ENCODE assay signal across 13 cellular contexts in genomic region chr6:7238526-7238899, GRCh38.
DNase-seq lines count a peak whose midpoint lies in the region; ATAC-seq and TF ChIP-seq lines count a peak whose summit lies in the region.
"Had no signal": no experiment of that assay in that cellular context is flagged by ENCODE, and none has a peak within 500 bp of the region (broad histone marks: within the 10 kb centered on the region; RNA-seq: fewer than 3 reads in every experiment).

No MANE protein-coding gene starts in this region.

- no peaks in the 10 kb centered on the region for H3K9me3 ChIP-seq in transverse colon
- H3K9me3 ChIP-seq: left lung, mucosa of descending colon, SJSA1 had no signal

- H3K4me1 ChIP-seq in transverse colon: peaks cover 19 to 52% (median 42%) of the 10 kb centered on the region in 4 donors

- no peak for TF ChIP-seq CTCF in transverse colon (IDR thresholded peaks at IDR 0.05)
- TF ChIP-seq CTCF in brain microvascular endothelial cell (IDR thresholded peaks at IDR 0.05; ENCODE audit: low read depth, low read length, missing control alignments): no peak

- WGBS in transverse colon (ENCODE audit: low coverage in 1 of 2), 2 donors: 86 to 88% methylated on average over 4 to 5 of the region's 5 CpGs

- no peak for TF ChIP-seq EP300 in transverse colon (IDR thresholded peaks at IDR 0.05; ENCODE audit: low read depth)

- peaks cover 17% of the 10 kb centered on the region for H3K4me1 Mint-ChIP-seq in activated naive CD8-positive, alpha-beta T cell (ENCODE audit: low read depth)
- peaks cover 24% of the 10 kb centered on the region for H3K4me1 Mint-ChIP-seq in activated naive CD8-positive, alpha-beta T cell treated with anti-CD3 and anti-CD28 coated beads for 36 hours
- H3K4me1 Mint-ChIP-seq in activated naive CD8-positive, alpha-beta T cell treated with anti-CD3 and anti-CD28 coated beads, Interleukin-2, amount 50 U/mL, for 24 hours: peaks cover 35% of the 10 kb centered on the region
- H3K4me1 Mint-ChIP-seq in memory B cell: peaks cover 44% of the 10 kb centered on the region

- ATAC-seq in activated naive CD8-positive, alpha-beta T cell treated with anti-CD3 and anti-CD28 coated beads, Interleukin-2, amount 50 U/mL, for 24 hours: no peak
- no peak for ATAC-seq in memory B cell (ENCODE audit: low read depth)
- no peak for ATAC-seq in GM18520 (IDR thresholded peaks at IDR 0.05; ENCODE audit: unreplicated experiment)

- no peaks in the 10 kb centered on the region for H3K27me3 Mint-ChIP-seq in activated naive CD8-positive, alpha-beta T cell
- H3K27me3 Mint-ChIP-seq in activated naive CD8-positive, alpha-beta T cell treated with anti-CD3 and anti-CD28 coated beads for 36 hours: no peaks in the 10 kb centered on the region
- no peaks in the 10 kb centered on the region for H3K27me3 Mint-ChIP-seq in activated naive CD8-positive, alpha-beta T cell treated with anti-CD3 and anti-CD28 coated beads, Interleukin-2, amount 50 U/mL, for 24 hours
- H3K27me3 Mint-ChIP-seq in memory B cell: no peaks in the 10 kb centered on the region

- H3K27ac ChIP-seq in transverse colon: peak overlapping the region; percentile 35 to 55 (median 40)
- H3K27ac ChIP-seq in brain microvascular endothelial cell: no peak overlapping the region
- H3K27ac ChIP-seq: coronary artery, SJSA1 had no signal

- H3K27ac Mint-ChIP-seq in activated naive CD8-positive, alpha-beta T cell: peak overlapping the region; percentile 46
- no peak overlapping the region for H3K27ac Mint-ChIP-seq in activated naive CD8-positive, alpha-beta T cell treated with anti-CD3 and anti-CD28 coated beads for 36 hours
- peak overlapping the region; percentile 26 for H3K27ac Mint-ChIP-seq in activated naive CD8-positive, alpha-beta T cell treated with anti-CD3 and anti-CD28 coated beads, Interleukin-2, amount 50 U/mL, for 24 hours
- H3K27ac Mint-ChIP-seq in memory B cell: peak overlapping the region; percentile 31
- H3K27ac Mint-ChIP-seq: T-helper 1 cell treated with Interleukin-12 subunit alpha and Interleukin-12 subunit beta and Interleukin-4 antibody, amounts not matched to agents 30 μg/mL and 1 μg/mL, for 36 hours had no signal

- H3K4me3 Mint-ChIP-seq in activated naive CD8-positive, alpha-beta T cell: no peak overlapping the region
- no peak overlapping the region for H3K4me3 Mint-ChIP-seq in activated naive CD8-positive, alpha-beta T cell treated with anti-CD3 and anti-CD28 coated beads for 36 hours
- H3K4me3 Mint-ChIP-seq in activated naive CD8-positive, alpha-beta T cell treated with anti-CD3 and anti-CD28 coated beads, Interleukin-2, amount 50 U/mL, for 24 hours: no peak overlapping the region
- no peak overlapping the region for H3K4me3 Mint-ChIP-seq in memory B cell
- H3K4me3 Mint-ChIP-seq: T-helper 1 cell treated with Interleukin-12 subunit alpha and Interleukin-12 subunit beta and Interleukin-4 antibody, amounts not matched to agents 30 μg/mL and 1 μg/mL, for 36 hours had no signal

- no peaks in the 10 kb centered on the region for H3K27me3 ChIP-seq in transverse colon
- no peaks in the 10 kb centered on the region for H3K27me3 ChIP-seq in brain microvascular endothelial cell (replicated peaks)
- H3K27me3 ChIP-seq: left lung, SJSA1 had no signal

- intact Hi-C loops in transverse colon (cut with DNase I; ENCODE audit: low total_unique reads): no loop called here

- H3K36me3 ChIP-seq in transverse colon: peaks cover 0 to 6% (median 0%) of the 10 kb centered on the region in 4 donors
- peaks cover 28% of the 10 kb centered on the region for H3K36me3 ChIP-seq in brain microvascular endothelial cell (replicated peaks)

- no peak for DNase-seq in activated naive CD8-positive, alpha-beta T cell treated with anti-CD3 and anti-CD28 coated beads for 36 hours
- no peak for DNase-seq in activated naive CD8-positive, alpha-beta T cell treated with anti-CD3 and anti-CD28 coated beads, Interleukin-2, amount 50 U/mL, for 24 hours
- DNase-seq in memory B cell (ENCODE audit: low spot score in 2 of 2): no peak
- no peak for DNase-seq in transverse colon
- DNase-seq in brain microvascular endothelial cell: no peak
- DNase-seq in NCI-H510A treated with DMSO at 0.1 percent for 48 hours (lab: John Stamatoyannopoulos, UW): no peak

- H3K9me3 Mint-ChIP-seq in activated naive CD8-positive, alpha-beta T cell (ENCODE audit: low read depth): no peaks in the 10 kb centered on the region
- H3K9me3 Mint-ChIP-seq in activated naive CD8-positive, alpha-beta T cell treated with anti-CD3 and anti-CD28 coated beads for 36 hours: no peaks in the 10 kb centered on the region
- H3K9me3 Mint-ChIP-seq in activated naive CD8-positive, alpha-beta T cell treated with anti-CD3 and anti-CD28 coated beads, Interleukin-2, amount 50 U/mL, for 24 hours: no peaks in the 10 kb centered on the region
- no peaks in the 10 kb centered on the region for H3K9me3 Mint-ChIP-seq in memory B cell
- H3K9me3 Mint-ChIP-seq: T-helper 1 cell treated with Interleukin-12 subunit alpha and Interleukin-12 subunit beta and Interleukin-4 antibody, amounts not matched to agents 30 μg/mL and 1 μg/mL, for 36 hours had no signal

- no peaks in the 10 kb centered on the region for H3K36me3 Mint-ChIP-seq in activated naive CD8-positive, alpha-beta T cell
- H3K36me3 Mint-ChIP-seq in activated naive CD8-positive, alpha-beta T cell treated with anti-CD3 and anti-CD28 coated beads for 36 hours: peaks cover 6% of the 10 kb centered on the region
- peaks cover 21% of the 10 kb centered on the region for H3K36me3 Mint-ChIP-seq in activated naive CD8-positive, alpha-beta T cell treated with anti-CD3 and anti-CD28 coated beads, Interleukin-2, amount 50 U/mL, for 24 hours (ENCODE audit: low read depth)
- peaks cover 13% of the 10 kb centered on the region for H3K36me3 Mint-ChIP-seq in memory B cell

- no peak for TF ChIP-seq POLR2A in transverse colon (IDR thresholded peaks at IDR 0.05)

- no peak overlapping the region for H3K4me3 ChIP-seq in transverse colon
- H3K4me3 ChIP-seq in brain microvascular endothelial cell (ENCODE audit: low read depth, low read length): no peak overlapping the region
- H3K4me3 ChIP-seq: coronary artery, left lung, mucosa of descending colon, SJSA1 had no signal

- in situ Hi-C loops in transverse colon (cut with MboI; ENCODE audit: low pct_ligation_motif_present in 1 of 4, low pct_unique_long_range_greater_than_20kb in 1 of 4, low sequenced_read_pairs in 3 of 4): loop anchor here in 3 of 4 donors (25.0 kb wide), 4 partner anchors 126 to 551 kb away; partner anchors contain the start of gene RREB1 (in 1 of the 3)
- in situ Hi-C loops in brain microvascular endothelial cell (cut with HindIII; ENCODE audit: low pct_ligation_motif_present, low sequenced_read_pairs): loop anchor here (25.0 kb wide), 1 partner anchor 526 kb away; no protein-coding TSS in a partner anchor
